In genomic region chr4:101527186-101527585, GRCh38 we compare ENCODE assay signal across 9 cellular contexts.
A peak's percentile ranks its signal among the peaks of the same experiment; 100 is the strongest.
DNase-seq lines count a peak whose midpoint lies in the region; ATAC-seq and TF ChIP-seq lines count a peak whose summit lies in the region.
"Had no signal": no experiment of that assay in that cellular context is flagged by ENCODE, and none has a peak within 500 bp of the region (broad histone marks: within the 10 kb centered on the region; RNA-seq: fewer than 3 reads in every experiment).

No MANE protein-coding gene starts in this region.

- no peak for TF ChIP-seq CTCF in GM20000 (IDR thresholded peaks at IDR 0.05; ENCODE audit: extremely low read depth, missing control alignments)

- peak; percentile 98 for ATAC-seq in HG03558 (IDR thresholded peaks at IDR 0.05; ENCODE audit: extremely low read depth, unreplicated experiment)
- ATAC-seq in left lobe of liver, result no peak
- ATAC-seq: K562 had no signal

- intact Hi-C loops in posterior cingulate gyrus (cut with DNase I), result no loop called here

- DNase-seq in GM20000 (ENCODE audit: low spot score), result peak; percentile 52
- peak; percentile 81 for DNase-seq in activated effector memory CD4-positive, alpha-beta T cell treated with anti-CD3 and anti-CD28 coated beads, Interleukin-2, amount 50 U/mL, for 16 hours
- DNase-seq in stimulated activated CD8-positive, alpha-beta memory T cell treated with anti-CD3 and anti-CD28 coated beads, Interleukin-15, amount 100 ng/mL, for 24 hours (ENCODE audit: low read depth), result peak; percentile 13
- DNase-seq in globus pallidus (ENCODE audit: low spot score), result no peak
- DNase-seq in left lobe of liver (ENCODE audit: low spot score), result no peak
- DNase-seq in SW480 (ENCODE audit: low spot score), result no peak
- no peak for DNase-seq in posterior cingulate gyrus

Comparison
In these comparisons a context has a peak if more than half of its experiments do, and no peak if none do; other contexts are left out.
1. DNase-seq: peak in GM20000 (single experiment), activated effector memory CD4-positive, alpha-beta T cell treated with anti-CD3 and anti-CD28 coated beads, Interleukin-2, amount 50 U/mL, for 16 hours (single experiment) and stimulated activated CD8-positive, alpha-beta memory T cell treated with anti-CD3 and anti-CD28 coated beads, Interleukin-15, amount 100 ng/mL, for 24 hours (single experiment); none in globus pallidus (single experiment), left lobe of liver (single experiment), SW480 (single experiment) and posterior cingulate gyrus (0 of 10).